ENCODE assay signal across 18 cellular contexts in the genomic region with DNA sequence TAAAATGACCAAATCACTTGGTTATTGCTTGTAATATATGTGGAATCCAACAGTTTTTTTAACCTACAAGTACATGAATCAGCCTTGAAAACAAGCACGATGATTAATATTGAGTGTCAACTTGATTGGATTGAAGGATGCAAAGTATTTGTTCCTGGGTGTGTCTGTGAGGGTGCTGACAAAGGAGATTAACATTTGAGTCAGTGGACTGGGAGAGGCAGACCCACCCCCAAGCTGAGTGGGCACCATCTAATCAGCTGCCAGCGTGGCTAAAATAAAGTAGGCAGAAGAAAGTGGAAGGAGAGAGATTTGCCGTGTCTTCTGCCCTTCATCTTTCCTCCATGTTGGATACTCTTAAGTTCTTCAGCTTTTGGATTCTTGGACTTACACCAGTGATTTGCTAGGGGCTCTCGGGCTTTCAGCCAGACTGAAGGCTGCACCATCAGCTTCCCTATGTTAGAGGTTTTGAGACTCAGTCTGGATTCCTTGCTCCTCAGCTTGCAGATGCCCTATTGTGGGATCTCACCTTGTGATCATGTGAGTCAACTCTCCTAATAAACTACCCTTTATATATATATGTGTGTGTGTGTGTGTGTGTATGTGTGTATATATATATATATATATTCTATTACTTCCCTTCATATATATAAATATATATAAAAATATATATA.
DNase-seq lines count a peak whose midpoint lies in the region; ATAC-seq and TF ChIP-seq lines count a peak whose summit lies in the region.
"Had no signal": no experiment of that assay in that cellular context is flagged by ENCODE, and none has a peak within 500 bp of the region (broad histone marks: within the 10 kb centered on the region; RNA-seq: fewer than 3 reads in every experiment).

No MANE protein-coding gene starts in this region.

- H3K27me3 ChIP-seq in RWPE2 (ENCODE audit: insufficient read depth, poor library complexity, severe bottlenecking): no peaks in the 10 kb centered on the region
- H3K27me3 ChIP-seq: gastrocnemius medialis, tibial nerve had no signal

- peaks cover 3% of the 10 kb centered on the region for H3K27me3 Mint-ChIP-seq in activated CD4-positive, alpha-beta memory T cell treated with anti-CD3 and anti-CD28 coated beads for 36 hours
- H3K27me3 Mint-ChIP-seq in activated CD4-positive, alpha-beta memory T cell treated with anti-CD3 and anti-CD28 coated beads, Interleukin-2, amount 10 ng/mL, durations not matched to agents 7 days and 5 days: no peaks in the 10 kb centered on the region

- DNase-seq in activated CD4-positive, alpha-beta memory T cell treated with anti-CD3 and anti-CD28 coated beads for 36 hours: peak; percentile 17
- DNase-seq in activated CD4-positive, alpha-beta memory T cell treated with anti-CD3 and anti-CD28 coated beads, Interleukin-2, amount 10 ng/mL, durations not matched to agents 7 days and 5 days: no peak
- DNase-seq in Kasumi-1 (lab: John Stamatoyannopoulos, UW): peak; percentile 6 to 40
- no peak for DNase-seq in RWPE2 (ENCODE audit: low spot score)
- peak; percentile 2 for DNase-seq in myocyte (ENCODE audit: low read depth)
- no peak for DNase-seq in AG08396 (ENCODE audit: low spot score)
- no peak for DNase-seq in mucosa of descending colon
- DNase-seq: activated naive CD4-positive, alpha-beta T cell treated with anti-CD3 and anti-CD28 coated beads, Interleukin-2, amount 50 U/mL, for 16 hours; caudate nucleus; effector memory CD4-positive, alpha-beta T cell; gastrocnemius medialis; NCI-H2081; stimulated activated CD4-positive, alpha-beta T cell treated with anti-CD3 and anti-CD28 coated beads, Interleukin-4, amount 100 ng/mL, for 1 hour had no signal

- H3K4me3 Mint-ChIP-seq in activated CD4-positive, alpha-beta memory T cell treated with anti-CD3 and anti-CD28 coated beads for 36 hours: no peak overlapping the region
- H3K4me3 Mint-ChIP-seq in activated CD4-positive, alpha-beta memory T cell treated with anti-CD3 and anti-CD28 coated beads, Interleukin-2, amount 10 ng/mL, durations not matched to agents 7 days and 5 days: no peak overlapping the region

- no peak for TF ChIP-seq CTCF in RWPE2 (IDR thresholded peaks at IDR 0.05; ENCODE audit: poor library complexity, severe bottlenecking)
- no peak for TF ChIP-seq CTCF in mucosa of descending colon (IDR thresholded peaks at IDR 0.05)

- H3K9me3 ChIP-seq in RWPE2 (ENCODE audit: severe bottlenecking) (no peaks in the 10 kb centered on the region), mucosa of descending colon (no peaks in the 10 kb centered on the region)
- H3K9me3 ChIP-seq: gastrocnemius medialis, tibial nerve had no signal

- H3K4me1 Mint-ChIP-seq in activated CD4-positive, alpha-beta memory T cell treated with anti-CD3 and anti-CD28 coated beads for 36 hours (ENCODE audit: low read depth): no peaks in the 10 kb centered on the region
- no peaks in the 10 kb centered on the region for H3K4me1 Mint-ChIP-seq in activated CD4-positive, alpha-beta memory T cell treated with anti-CD3 and anti-CD28 coated beads, Interleukin-2, amount 10 ng/mL, durations not matched to agents 7 days and 5 days

- intact Hi-C loops in activated CD4-positive, alpha-beta memory T cell treated with anti-CD3 and anti-CD28 coated beads for 36 hours (cut with micrococcal nuclease): loop anchor here (10.0 kb wide), 1 partner anchor 1048 kb away; no protein-coding TSS in a partner anchor
- intact Hi-C loops in mucosa of descending colon (cut with DNase I, micrococcal nuclease): no loop called here

- H3K4me1 ChIP-seq in RWPE2 (ENCODE audit: insufficient read depth, poor library complexity, severe bottlenecking) (peaks cover 21% of the 10 kb centered on the region), mucosa of descending colon (ENCODE audit: low read depth) (no peaks in the 10 kb centered on the region)
- H3K4me1 ChIP-seq: gastrocnemius medialis, tibial nerve had no signal

- peak overlapping the region; percentile 25 for H3K4me3 ChIP-seq in RWPE2 (ENCODE audit: severe bottlenecking)
- H3K4me3 ChIP-seq in mucosa of descending colon: no peak overlapping the region
- H3K4me3 ChIP-seq: gastrocnemius medialis, SK-N-MC, tibial nerve had no signal

- peak overlapping the region; percentile 87 for H3K27ac ChIP-seq in RWPE2 (ENCODE audit: poor library complexity, severe bottlenecking)
- H3K27ac ChIP-seq: gastrocnemius medialis, HL-60, SK-N-MC, tibial nerve had no signal

- H3K36me3 Mint-ChIP-seq in activated CD4-positive, alpha-beta memory T cell treated with anti-CD3 and anti-CD28 coated beads for 36 hours: no peaks in the 10 kb centered on the region
- H3K36me3 Mint-ChIP-seq in activated CD4-positive, alpha-beta memory T cell treated with anti-CD3 and anti-CD28 coated beads, Interleukin-2, amount 10 ng/mL, durations not matched to agents 7 days and 5 days (ENCODE audit: low read depth): no peaks in the 10 kb centered on the region

- CTCF ChIA-PET in activated CD4-positive, alpha-beta memory T cell treated with anti-CD3 and anti-CD28 coated beads for 36 hours (lab: Charles Lee): no interaction called here
- CTCF ChIA-PET in activated CD4-positive, alpha-beta memory T cell treated with anti-CD3 and anti-CD28 coated beads, Interleukin-2, amount 10 ng/mL, durations not matched to agents 7 days and 5 days (lab: Charles Lee): interaction anchor here (1.8 kb wide), 1 partner anchor 310 kb away, joined by 7 read pairs; no protein-coding TSS in a partner anchor

- no peaks in the 10 kb centered on the region for H3K9me3 Mint-ChIP-seq in activated CD4-positive, alpha-beta memory T cell treated with anti-CD3 and anti-CD28 coated beads for 36 hours
- no peaks in the 10 kb centered on the region for H3K9me3 Mint-ChIP-seq in activated CD4-positive, alpha-beta memory T cell treated with anti-CD3 and anti-CD28 coated beads, Interleukin-2, amount 10 ng/mL, durations not matched to agents 7 days and 5 days

- H3K36me3 ChIP-seq in RWPE2 (ENCODE audit: low read depth): no peaks in the 10 kb centered on the region
- H3K36me3 ChIP-seq in mucosa of descending colon (ENCODE audit: low read depth): no peaks in the 10 kb centered on the region
- H3K36me3 ChIP-seq: gastrocnemius medialis, tibial nerve had no signal

- POLR2A ChIA-PET in activated CD4-positive, alpha-beta memory T cell treated with anti-CD3 and anti-CD28 coated beads for 36 hours (lab: Charles Lee): no interaction called here
- POLR2A ChIA-PET in activated CD4-positive, alpha-beta memory T cell treated with anti-CD3 and anti-CD28 coated beads, Interleukin-2, amount 10 ng/mL, durations not matched to agents 7 days and 5 days (lab: Charles Lee): no interaction called here

- no peak overlapping the region for H3K27ac Mint-ChIP-seq in activated CD4-positive, alpha-beta memory T cell treated with anti-CD3 and anti-CD28 coated beads for 36 hours
- H3K27ac Mint-ChIP-seq in activated CD4-positive, alpha-beta memory T cell treated with anti-CD3 and anti-CD28 coated beads, Interleukin-2, amount 10 ng/mL, durations not matched to agents 7 days and 5 days: no peak overlapping the region

- ATAC-seq in RWPE2 (ENCODE audit: low read depth) (peak; percentile 62), mucosa of descending colon (no peak), GM21737 (IDR thresholded peaks at IDR 0.05; ENCODE audit: unreplicated experiment) (no peak)
- ATAC-seq: gastrocnemius medialis, sciatic nerve had no signal

Comparison
In these comparisons a context has a peak if more than half of its experiments do, and no peak if none do; other contexts are left out.
1. DNase-seq: peak in activated CD4-positive, alpha-beta memory T cell treated with anti-CD3 and anti-CD28 coated beads for 36 hours (single experiment), Kasumi-1 (2 of 2) and myocyte (single experiment); none in activated CD4-positive, alpha-beta memory T cell treated with anti-CD3 and anti-CD28 coated beads, Interleukin-2, amount 10 ng/mL, durations not matched to agents 7 days and 5 days (single experiment), RWPE2 (single experiment), AG08396 (single experiment) and mucosa of descending colon (0 of 3).